In the genomic region with DNA sequence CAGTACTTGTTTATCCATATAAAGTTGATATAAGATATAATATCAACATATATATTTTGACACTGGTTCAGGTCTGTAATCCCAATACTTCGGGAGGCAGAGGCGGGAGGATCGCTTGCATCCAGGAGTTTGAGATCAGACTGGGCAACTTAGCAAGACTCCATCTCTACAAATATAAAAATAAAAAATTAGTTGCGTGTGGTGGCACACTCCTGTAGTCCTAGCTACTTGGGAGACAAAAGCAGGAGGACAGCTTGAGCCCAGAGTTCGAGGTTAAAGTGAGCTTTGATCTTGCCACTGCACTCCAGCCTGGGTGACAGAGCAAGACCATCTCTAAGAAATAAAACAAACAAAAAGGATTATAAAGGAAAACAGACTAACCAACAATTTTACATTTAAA, we compare ENCODE assay signal across 11 cellular contexts.
"Had no signal": no experiment of that assay in that cellular context is flagged by ENCODE, and none has a peak within 500 bp of the region (broad histone marks: within the 10 kb centered on the region; RNA-seq: fewer than 3 reads in every experiment).

No MANE protein-coding gene starts in this region.

- H3K4me3 Mint-ChIP-seq: GM23338, H9, HFFc6 had no signal

- H3K4me1 ChIP-seq: HAP-1 had no signal

- H3K27ac ChIP-seq: GM23248 had no signal

- DNase-seq: GM23248, GOT3, H7, H9, HCEC 1CT, HFFc6 had no signal

- H3K4me2 ChIP-seq: GM23338 had no signal

- FAIRE-seq: H1, H54 had no signal

- H3K9ac ChIP-seq: GM23248 had no signal

- H3K4me3 ChIP-seq: GM23248, GM23338, HAP-1 had no signal

- H2AFZ ChIP-seq: GM23248, GM23338 had no signal

- ATAC-seq: GM23338, HCT116 had no signal

- H3K4me1 Mint-ChIP-seq: GM23338, H9 had no signal

- H3K27ac Mint-ChIP-seq: GM23338, H9, HFFc6 had no signal

- H3K9me3 ChIP-seq: HAP-1 had no signal

- H3K9me3 Mint-ChIP-seq: GM23338, H9, HFFc6 had no signal
